8 cellular contexts compared by ENCODE assay signal in the genomic region with DNA sequence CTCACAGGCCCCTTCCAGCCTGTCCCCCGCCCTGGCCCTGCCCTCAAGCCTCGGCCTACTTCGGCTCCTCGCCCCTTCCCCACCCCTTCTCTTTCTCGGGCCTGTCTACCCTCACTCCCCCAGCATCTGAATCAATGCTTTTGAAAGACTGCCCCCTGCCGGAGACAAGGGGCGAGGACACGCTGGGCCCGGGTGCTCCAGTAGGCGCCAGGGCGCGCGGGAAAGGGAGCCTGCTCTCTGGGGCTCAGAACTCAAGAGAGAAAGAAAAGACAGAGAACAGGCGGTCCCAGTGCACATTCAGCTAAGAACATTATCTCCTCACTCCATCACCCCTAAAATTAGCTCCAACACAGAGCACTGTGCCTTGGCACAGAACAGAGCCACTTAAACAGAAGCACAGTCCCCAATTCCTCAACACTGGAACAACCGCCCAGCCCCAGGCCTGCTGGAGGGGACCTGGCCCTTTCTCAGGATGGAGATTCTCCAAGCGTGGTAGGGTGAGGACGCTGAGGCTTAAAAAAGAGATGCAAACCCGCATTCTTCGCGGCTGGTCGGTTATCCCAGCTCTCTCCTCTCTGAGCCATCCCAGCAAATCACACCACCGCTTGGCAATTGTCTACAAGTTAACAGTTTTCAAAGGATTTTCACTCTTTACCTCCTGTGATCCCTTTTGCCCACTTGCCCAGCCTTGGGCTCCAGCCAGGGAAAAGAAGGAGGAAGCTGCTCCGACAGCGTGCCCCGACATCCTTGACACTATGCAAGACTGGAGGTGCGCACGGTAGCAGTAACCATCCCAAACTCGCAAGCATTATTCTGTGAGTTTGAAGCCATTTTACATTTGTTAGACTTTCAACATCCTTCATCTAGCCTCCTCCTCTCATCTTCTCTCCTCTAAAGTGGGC. TPM values are rescaled to one million over a fixed set of nuclear protein-coding genes. Genes with fewer than 3 reads are reported as not detected.
A peak's percentile ranks its signal among the peaks of the same experiment; 100 is the strongest.
DNase-seq lines count a peak whose midpoint lies in the region; ATAC-seq and TF ChIP-seq lines count a peak whose summit lies in the region.

No MANE protein-coding gene starts in this region.

- H3K4me1 ChIP-seq in ovary (ENCODE audit: insufficient read depth) (peaks cover 15% of the 10 kb centered on the region), tibial artery (peaks cover 0 to 60% (median 46%) of the 10 kb centered on the region in 4 donors)

- peak overlapping the region; percentile 26 to 93 for H3K27ac Mint-ChIP-seq in activated naive CD4-positive, alpha-beta T cell treated with anti-CD3 and anti-CD28 coated beads, Interleukin-2, amount 50 U/mL, for 72 hours

- H3K27me3 ChIP-seq in ovary (no peaks in the 10 kb centered on the region), tibial artery (no peaks in the 10 kb centered on the region)

- peaks cover 10 to 14% of the 10 kb centered on the region in 2 donors for H3K36me3 Mint-ChIP-seq in activated naive CD4-positive, alpha-beta T cell treated with anti-CD3 and anti-CD28 coated beads, Interleukin-2, amount 50 U/mL, for 72 hours

- H3K4me3 ChIP-seq in ovary, result peak overlapping the region; percentile 59
- H3K4me3 ChIP-seq in tibial artery, result peak overlapping the region; percentile 82 to 97

- H3K9me3 Mint-ChIP-seq in activated naive CD4-positive, alpha-beta T cell treated with anti-CD3 and anti-CD28 coated beads, Interleukin-2, amount 50 U/mL, for 72 hours, result no peaks in the 10 kb centered on the region

- no peak for TF ChIP-seq EP300 in ovary (IDR thresholded peaks at IDR 0.05)

- ATAC-seq in activated naive CD4-positive, alpha-beta T cell treated with anti-CD3 and anti-CD28 coated beads, Interleukin-2, amount 50 U/mL, for 72 hours, result peak; percentile 75
- peak; percentile 84 for ATAC-seq in Right ventricle myocardium inferior

- intact Hi-C loops in Right ventricle myocardium inferior (cut with DNase I) (loop anchor here (1.0 to 5.0 kb wide), 6 partner anchors 17 to 225 kb away; partner anchors contain the start of genes FBXO24, LRCH4 and MOSPD3), ovary (cut with DNase I) (loop anchor here (2.0 to 10.0 kb wide), 7 partner anchors 130 to 1105 kb away; partner anchors contain the start of genes LAMTOR4 (in 1 of the 4) and SPACDR (in 1 of the 4)), tibial artery (cut with DNase I; ENCODE audit: low total_unique reads) (loop anchor here (5.0 kb wide), 2 partner anchors 130 to 210 kb away; partner anchors contain the start of gene NYAP1)

- TF ChIP-seq POLR2A in ovary (IDR thresholded peaks at IDR 0.05), result no peak

- H3K36me3 ChIP-seq in ovary, result no peaks in the 10 kb centered on the region
- H3K36me3 ChIP-seq in tibial artery, result peaks cover 13 to 27% (median 27%) of the 10 kb centered on the region in 3 donors

- H3K27ac ChIP-seq in ovary (peak overlapping the region in 1 of 2 donors; percentile 34), tibial artery (peak overlapping the region; percentile 37 to 79)

- H3K9me3 ChIP-seq in ovary (no peaks in the 10 kb centered on the region), tibial artery (no peaks in the 10 kb centered on the region)

- DNase-seq in NCI-H1417 (lab: John Stamatoyannopoulos, UW) (peak; percentile 34 to 79 (median 75)), NCI-H1417 treated with DMSO at 0.1 percent for 48 hours (lab: John Stamatoyannopoulos, UW) (no peak), SKM-1 treated with dmso at 0.1 percent for 144 hours (lab: John Stamatoyannopoulos, UW; ENCODE audit: unreplicated experiment) (peak; percentile 48), Right ventricle myocardium inferior (ENCODE audit: missing footprints) (peak; percentile 91), ovary (peak; percentile 79 to 87 (median 85)), tibial artery (peak; percentile 75 to 87)
- DNase-seq in activated naive CD4-positive, alpha-beta T cell treated with anti-CD3 and anti-CD28 coated beads, Interleukin-2, amount 50 U/mL, for 72 hours (ENCODE audit: low spot score in 2 of 2), result peak in 1 of 2 donors; percentile 92

- 21 to 24% (median 23%) methylated on average over 28 of the region's 28 CpGs for WGBS in ovary, 3 donors

- TF ChIP-seq CTCF in LNCAP (IDR thresholded peaks at IDR 0.05), result peak; percentile 97
- TF ChIP-seq CTCF in ovary (IDR thresholded peaks at IDR 0.05), result peak; percentile 80 to 86 (median 84)
- TF ChIP-seq CTCF in tibial artery (IDR thresholded peaks at IDR 0.05), result peak; percentile 86 to 87

RNA-seq across cellular contexts. Expression of gene GIGYF1, which starts 2.1 kb away (rescaled TPM):
- 10 to 100 TPM; 47.2 to 58.4 TPM for total RNA-seq in activated naive CD4-positive, alpha-beta T cell treated with anti-CD3 and anti-CD28 coated beads, Interleukin-2, amount 50 U/mL, for 72 hours
- total RNA-seq in Right ventricle myocardium inferior (25.4 TPM), ovary (10 to 100 TPM; 23.1 to 93.0 (median 63.2) TPM)
- 10 to 100 TPM in 1 of 2 donors, 1 to 10 TPM in 1; 7.0 to 45.1 TPM for polyA plus RNA-seq in ovary

RNA-seq across cellular contexts. Expression of gene POP7, which starts 14.0 kb away (rescaled TPM):
- 10 to 100 TPM; 37.3 to 47.5 TPM for total RNA-seq in activated naive CD4-positive, alpha-beta T cell treated with anti-CD3 and anti-CD28 coated beads, Interleukin-2, amount 50 U/mL, for 72 hours
- total RNA-seq in Right ventricle myocardium inferior, result 29.2 TPM
- total RNA-seq in ovary, result 10 to 100 TPM; 13.8 to 29.2 (median 22.2) TPM
- polyA plus RNA-seq in ovary, result 10 to 100 TPM; 11.1 to 26.5 TPM

RNA-seq across cellular contexts. Expression of gene GNB2, which starts 18.4 kb away (rescaled TPM):
- 100 to 1,000 TPM; 213 to 239 TPM for total RNA-seq in activated naive CD4-positive, alpha-beta T cell treated with anti-CD3 and anti-CD28 coated beads, Interleukin-2, amount 50 U/mL, for 72 hours
- total RNA-seq in Right ventricle myocardium inferior (120 TPM), ovary (100 to 1,000 TPM; 109 to 281 (median 216) TPM)
- 100 to 1,000 TPM in 1 of 2 donors, 10 to 100 TPM in 1; 18.9 to 187 TPM for polyA plus RNA-seq in ovary

RNA-seq across cellular contexts. Expression of gene EPO, which starts 28.3 kb away (rescaled TPM):
- total RNA-seq in activated naive CD4-positive, alpha-beta T cell treated with anti-CD3 and anti-CD28 coated beads, Interleukin-2, amount 50 U/mL, for 72 hours, result not detected
- total RNA-seq in Right ventricle myocardium inferior (not detected), ovary (under 1 TPM in 2 of 7 donors, not detected in 5; 0.20 to 0.25 TPM)
- under 1 TPM in 1 of 2 donors, not detected in 1; 0.05 TPM for polyA plus RNA-seq in ovary

RNA-seq across cellular contexts. Expression of gene ACTL6B, which starts 35.7 kb away (rescaled TPM):
- not detected for total RNA-seq in activated naive CD4-positive, alpha-beta T cell treated with anti-CD3 and anti-CD28 coated beads, Interleukin-2, amount 50 U/mL, for 72 hours
- total RNA-seq in Right ventricle myocardium inferior (not detected), ovary (not detected)
- not detected for polyA plus RNA-seq in ovary
